Comparison of ENCODE assay signal across 8 cellular contexts in genomic region chr14:67532998-67533753, GRCh38. TPM values are rescaled to one million over a fixed set of nuclear protein-coding genes. Genes with fewer than 3 reads are reported as not detected.
DNase-seq lines count a peak whose midpoint lies in the region; ATAC-seq, FAIRE-seq and TF ChIP-seq lines count a peak whose summit lies in the region.

TSS of gene PLEKHH1 (plus strand) at chr14:67533290. CDS start at chr14:67541868, 8,578 bp downstream.

- H4K8ac ChIP-seq in trophoblast cell (ENCODE audit: low read depth, low read length): peak within 1 kb of the TSS; percentile 94

- H3K4me3 ChIP-seq in A549 (peak within 1 kb of the TSS; percentile 83), SK-N-SH (ENCODE audit: low read depth in 2 of 2, low read length in 1 of 2) (peak within 1 kb of the TSS; percentile 63 to 70), trophoblast cell (ENCODE audit: low read depth, low read length) (peak within 1 kb of the TSS; percentile 84), aorta (ENCODE audit: low read length in 2 of 2) (peak within 1 kb of the TSS; percentile 78 to 79)

- H3K4ac ChIP-seq in trophoblast cell (ENCODE audit: low read depth, low read length): peak within 1 kb of the TSS; percentile 60

- POLR2A ChIA-PET in A549 (lab: Yijun Ruan, JAX): interaction anchor here (0.8 to 1.4 kb wide), 3 partner anchors 9 to 25 kb away, joined by 3 read pairs; no protein-coding TSS in a partner anchor
- POLR2A ChIA-PET in SK-N-SH (lab: Yijun Ruan, JAX): interaction anchor here (0.9 to 1.1 kb wide), 3 partner anchors 23 to 123 kb away, joined by 3 to 5 read pairs (median 3); partner anchors contain the start of gene PIGH

- H3K23ac ChIP-seq in trophoblast cell (ENCODE audit: low read length): no peak within 1 kb of the TSS

- peaks cover 6% of the 10 kb centered on the region; the same call in 1 of the 2 replicates for H3K27me3 ChIP-seq in SK-N-SH (ENCODE audit: insufficient read depth)
- no peaks in the 10 kb centered on the region for H3K27me3 ChIP-seq in trophoblast cell (ENCODE audit: insufficient read depth, low read length)
- no peaks in the 10 kb centered on the region for H3K27me3 ChIP-seq in aorta (ENCODE audit: control insufficient read depth in 1 of 2, insufficient read depth in 2 of 2, low read length in 1 of 2)

- peak within 1 kb of the TSS; percentile 77 for H3K18ac ChIP-seq in trophoblast cell (ENCODE audit: low read length)

- H2BK5ac ChIP-seq in trophoblast cell (ENCODE audit: low read depth, low read length, poor library complexity): no peak within 1 kb of the TSS

- intact Hi-C loops in left cardiac atrium (cut with DNase I): no loop called here
- intact Hi-C loops in aorta (cut with DNase I): no loop called here

- TF ChIP-seq POLR2A in A549 (IDR thresholded peaks at IDR 0.05; ENCODE audit: low read length): peak; percentile 82

- ATAC-seq in A549: peak; percentile 96 to 97
- peak; percentile 76 for ATAC-seq in GM18907 (IDR thresholded peaks at IDR 0.05; ENCODE audit: unreplicated experiment)
- peak; percentile 95 to 99 for ATAC-seq in left cardiac atrium
- ATAC-seq in aorta (ENCODE audit: low FRiP score): peak; percentile 90

- no peaks in the 10 kb centered on the region for H3K36me3 ChIP-seq in SK-N-SH (replicated peaks in 1 of 2; ENCODE audit: control insufficient read depth in 1 of 2, insufficient read depth in 2 of 2, low read length in 1 of 2)
- H3K36me3 ChIP-seq in trophoblast cell (ENCODE audit: control insufficient read depth in 1 of 2, insufficient read depth in 2 of 2, low read length in 2 of 2): no peaks in the 10 kb centered on the region
- H3K36me3 ChIP-seq in aorta (ENCODE audit: control insufficient read depth in 1 of 2, insufficient read depth in 2 of 2, low read length in 1 of 2): no peaks in the 10 kb centered on the region

- peak; percentile 77 to 87 for DNase-seq in A549 (ENCODE audit: low read depth in 1 of 2, low spot score in 1 of 2)
- DNase-seq in LHCN-M2 (ENCODE audit: low read depth): peak; percentile 23
- DNase-seq in SK-N-SH: peak; percentile 91
- peak; percentile 74 for DNase-seq in amniotic epithelial cell (ENCODE audit: low read depth)
- DNase-seq in left cardiac atrium: peak; percentile 84
- peak; percentile 46 to 68 for DNase-seq in trophoblast cell
- DNase-seq in aorta: peak; percentile 91

- CTCF ChIA-PET in A549 (lab: Yijun Ruan, JAX) (interaction anchor here (0.7 to 11.2 kb wide), 8 partner anchors 14 to 171 kb away, joined by 3 to 68 read pairs (median 6); partner anchors contain the start of gene PIGH), SK-N-SH (lab: Yijun Ruan, JAX) (interaction anchor here (0.6 to 3.4 kb wide), 11 partner anchors 12 to 171 kb away, joined by 3 to 19 read pairs (median 3); no protein-coding TSS in a partner anchor)

- WGBS in A549 (ENCODE audit: missing lambda C conversion rate): 4% methylated on average over 49 of the region's 86 CpGs
- WGBS in SK-N-SH (ENCODE audit: low lambda C conversion rate): 13% methylated on average over 10 of the region's 86 CpGs
- no CpG with 5 or more reads among the region's 86 CpGs for WGBS in trophoblast cell (ENCODE audit: extremely low coverage, insufficient coverage, insufficient read length)
- WGBS in aorta, 2 donors: 1 to 2% methylated on average over 65 to 86 of the region's 86 CpGs

- TF ChIP-seq EP300 in A549 (IDR thresholded peaks at IDR 0.05) (no peak), SK-N-SH (IDR thresholded peaks at IDR 0.05; ENCODE audit: borderline replicate concordance in 1 of 2, low read depth in 1 of 2, low read length in 1 of 2) (no peak)

- no peak within 1 kb of the TSS for H2BK12ac ChIP-seq in trophoblast cell (ENCODE audit: low read length)

- peak within 1 kb of the TSS; percentile 87 for H2BK120ac ChIP-seq in trophoblast cell (ENCODE audit: insufficient read depth, low read length, poor library complexity)

- H3K4me2 ChIP-seq in A549 (peak within 1 kb of the TSS; percentile 83), SK-N-SH (peak within 1 kb of the TSS; percentile 91), trophoblast cell (ENCODE audit: low read length) (peak within 1 kb of the TSS; percentile 89)

- peak within 1 kb of the TSS; percentile 31; the same call in 1 of the 2 replicates for H3K9ac ChIP-seq in SK-N-SH
- H3K9ac ChIP-seq in trophoblast cell (ENCODE audit: low read length): peak within 1 kb of the TSS; percentile 80

- H3K9me3 ChIP-seq in A549: no peaks in the 10 kb centered on the region
- no peaks in the 10 kb centered on the region for H3K9me3 ChIP-seq in SK-N-SH
- no peaks in the 10 kb centered on the region for H3K9me3 ChIP-seq in trophoblast cell (ENCODE audit: insufficient read depth, low read depth, low read length)
- no peaks in the 10 kb centered on the region for H3K9me3 ChIP-seq in aorta (ENCODE audit: control insufficient read depth, low read length)

- no peaks in the 10 kb centered on the region for H3F3A ChIP-seq in SK-N-SH (replicated peaks; ENCODE audit: insufficient read depth)

- H3K14ac ChIP-seq in trophoblast cell (ENCODE audit: low read length): peak within 1 kb of the TSS; percentile 80

- no peaks in the 10 kb centered on the region for H3K9me2 ChIP-seq in SK-N-SH

- no peaks in the 10 kb centered on the region for H4K20me1 ChIP-seq in SK-N-SH (ENCODE audit: insufficient read depth)

- TF ChIP-seq CTCF in A549 (IDR thresholded peaks at IDR 0.05) (no peak), SK-N-SH (IDR thresholded peaks at IDR 0.05) (no peak)

- peak within 1 kb of the TSS; percentile 89 for H4K91ac ChIP-seq in trophoblast cell (ENCODE audit: low read depth, low read length)

- FAIRE-seq in A549 (lab: Jason Lieb, UNC): no peak

- peaks cover 9% of the 10 kb centered on the region for H3K79me1 ChIP-seq in trophoblast cell (ENCODE audit: low read length)

- H3K79me2 ChIP-seq in SK-N-SH (ENCODE audit: insufficient read depth): no peaks in the 10 kb centered on the region
- H3K79me2 ChIP-seq in trophoblast cell (ENCODE audit: control insufficient read depth, insufficient read depth, low read length, poor library complexity): peaks cover 2% of the 10 kb centered on the region

- 0 out of 3 replicates have a peak, but pooled peaks cover 3% of the 10 kb centered on the region for H3K4me1 ChIP-seq in A549
- H3K4me1 ChIP-seq in SK-N-SH (ENCODE audit: control insufficient read depth in 1 of 2, insufficient read depth in 2 of 2, low read depth in 1 of 2, low read length in 1 of 2): no peaks in the 10 kb centered on the region; a peak in 1 of 4 replicates
- H3K4me1 ChIP-seq in trophoblast cell (ENCODE audit: control insufficient read depth in 1 of 2, insufficient read depth in 2 of 2, low read length in 2 of 2): peaks cover 0 to 3% of the 10 kb centered on the region in 2 experiments
- no peaks in the 10 kb centered on the region for H3K4me1 ChIP-seq in aorta (ENCODE audit: control insufficient read depth in 1 of 2, insufficient read depth in 2 of 2, low read length in 2 of 2)

- H3K27ac ChIP-seq in A549: peak within 1 kb of the TSS; percentile 83 to 90
- H3K27ac ChIP-seq in SK-N-SH (ENCODE audit: low read depth in 2 of 2, low read length in 1 of 2): no peak within 1 kb of the TSS; a peak in 1 of 4 replicates
- peak within 1 kb of the TSS; percentile 52 for H3K27ac ChIP-seq in trophoblast cell (ENCODE audit: low read depth, low read length)
- no peak within 1 kb of the TSS for H3K27ac ChIP-seq in aorta (ENCODE audit: low read depth in 1 of 2, low read length in 2 of 2)

- H2AFZ ChIP-seq in SK-N-SH (ENCODE audit: low read depth): peak within 1 kb of the TSS; percentile 90; the same call in 1 of the 2 replicates
- H2AFZ ChIP-seq in trophoblast cell (ENCODE audit: insufficient read depth, low read length, poor library complexity): peak within 1 kb of the TSS; percentile 95

- peak within 1 kb of the TSS; percentile 64 for H4K12ac ChIP-seq in trophoblast cell (ENCODE audit: low read depth, low read length)

- TF ChIP-seq RAD21 in A549 (conservative IDR thresholded peaks at IDR 0.05 in 1 of 2, IDR thresholded peaks at IDR 0.05 in 1 of 2) (no peak), SK-N-SH (IDR thresholded peaks at IDR 0.05; ENCODE audit: low read length) (no peak)

- no peak within 1 kb of the TSS for H2AK5ac ChIP-seq in trophoblast cell (ENCODE audit: low read length)

TF ChIP-seq in A549, 52 proteins besides CTCF, POLR2A, EP300 and RAD21 (continues in another document):
- peak; percentile 48 to 64; a peak in 2 of 5 replicates for TF ChIP-seq JUN (IDR thresholded peaks at IDR 0.05)

TF ChIP-seq in SK-N-SH, 30 proteins besides CTCF, POLR2A, EP300 and RAD21 (continues in another document):
- TF ChIP-seq SMC3 (IDR thresholded peaks at IDR 0.05; ENCODE audit: low read depth, low read length) (no peak), ZBTB33 (IDR thresholded peaks at IDR 0.05; ENCODE audit: borderline replicate concordance, low read depth) (no peak), POLR2AphosphoS5 (IDR thresholded peaks at IDR 0.05; ENCODE audit: low read depth, low read length) (peak; percentile 49; the same call in 1 of the 2 replicates), GABPA (IDR thresholded peaks at IDR 0.05; ENCODE audit: low read depth) (peak; percentile 60)

RNA-seq across cellular contexts. Expression of gene PLEKHH1, which starts in this region (rescaled TPM):
- polyA plus RNA-seq in A549 (2011; rRNA removed) (5.1 and 6.7 TPM in 2 replicates), A549 (2017; fragmentation: RNase III; extraction: RNeasy Plus Mini Kit Qiagen cat#74134 plus additional on column Dnase treatment) (3.2 to 3.9 TPM (median 3.5 TPM) in 3 replicates), SK-N-SH (2012; rRNA removed) (1.5 and 1.6 TPM in 2 replicates), aorta (10 to 100 TPM in 1 of 2 donors, under 1 TPM in 1; 0.59 to 14.0 TPM)
- 3.4 and 4.3 TPM in 2 replicates for polyA plus RNA-seq in A549 (2012; cell fraction: cytosol; rRNA removed)
- polyA plus RNA-seq in A549 (2012; cell fraction: nucleus; rRNA removed): 25.3 and 25.5 TPM in 2 replicates
- polyA minus RNA-seq in A549 (2011; rRNA and poly(A)+ RNA removed): 4.8 and 6.6 TPM in 2 replicates
- total RNA-seq in LHCN-M2 (2014; rRNA removed) (0.06 TPM in 1 of 2 replicates, not detected in the other), left cardiac atrium (1 to 10 TPM; 3.6 to 5.5 TPM), aorta (1 to 10 TPM; 1.6 to 3.9 TPM)
- 0.27 TPM for polyA plus RNA-seq in LHCN-M2 (2012)
- polyA plus RNA-seq in SK-N-SH (2012; cell fraction: cytosol; rRNA removed): 0.73 and 1.00 TPM in 2 replicates
- 8.8 and 10.3 TPM in 2 replicates for polyA plus RNA-seq in SK-N-SH (2012; cell fraction: nucleus; rRNA removed)
- 5.5 and 5.9 TPM in 2 replicates for polyA plus RNA-seq in trophoblast cell (2013)

Comparison
In these comparisons a context has a peak if more than half of its experiments do, and no peak if none do; other contexts are left out.
1. Peak in DNase-seq in LHCN-M2; RNA of the gene not detected or under 1 TPM.
2. DNase-seq: peak in every context shown above with its lines; median percentile 91 in SK-N-SH; 91 in aorta; 84 in left cardiac atrium; 82 in A549; 74 in amniotic epithelial cell; 57 in trophoblast cell; 23 in LHCN-M2.
3. H3K27ac ChIP-seq: peak in A549 (2 of 2) and trophoblast cell (single experiment); none in SK-N-SH (0 of 2) and aorta (0 of 2).
4. Of the 12 proteins assayed by ChIP-seq in both A549 and SK-N-SH: peak only in A549: none; only in SK-N-SH: none; in both: MAX; in neither: 11.
5. Peak in every context shown above with its lines, with median percentiles within 50 percentile points of each other: ATAC-seq, H3K4me2 ChIP-seq and H3K4me3 ChIP-seq.